ENCODE assay signal across 11 cellular contexts in the genomic region with DNA sequence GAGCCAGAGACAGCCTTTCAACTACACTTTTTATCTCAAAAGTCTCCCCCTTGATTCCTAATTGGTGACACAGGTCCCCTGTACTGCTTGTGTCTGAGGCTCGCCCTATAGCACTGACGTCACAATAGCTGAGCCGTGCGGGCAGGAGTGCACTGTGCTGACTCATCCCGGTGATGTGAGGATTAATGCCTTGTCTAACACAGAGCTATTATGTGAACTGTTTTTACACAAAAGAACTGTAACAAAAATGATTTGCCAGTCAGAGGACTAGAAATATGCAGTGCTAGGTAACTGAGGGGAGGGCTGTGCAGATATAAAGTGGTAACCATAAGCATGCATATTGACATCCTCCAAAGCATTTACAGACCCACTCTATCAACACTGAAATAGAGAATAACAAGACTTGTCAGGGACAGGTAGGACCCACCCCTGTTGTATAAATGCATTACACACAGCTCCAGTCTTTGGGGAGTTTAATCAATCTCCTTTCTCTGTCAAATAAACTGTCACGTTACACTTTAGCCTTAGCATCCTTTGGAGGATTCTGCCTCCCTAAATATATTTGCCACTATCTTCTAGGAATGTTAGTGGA.
DNase-seq lines count a peak whose midpoint lies in the region; ATAC-seq and TF ChIP-seq lines count a peak whose summit lies in the region.
"Had no signal": no experiment of that assay in that cellular context is flagged by ENCODE, and none has a peak within 500 bp of the region (broad histone marks: within the 10 kb centered on the region; RNA-seq: fewer than 3 reads in every experiment).

No MANE protein-coding gene starts in this region.

- H3K27ac Mint-ChIP-seq in activated naive CD8-positive, alpha-beta T cell treated with anti-CD3 and anti-CD28 coated beads, Interleukin-2, amount 50 U/mL, for 24 hours = no peak overlapping the region

- POLR2A ChIA-PET in GM10248 (lab: Yijun Ruan, JAX) = interaction anchor here (0.5 kb wide), 1 partner anchor 90 kb away, joined by 6 read pairs; no protein-coding TSS in a partner anchor

- DNase-seq in Caki2 (ENCODE audit: low read depth) = peak; percentile 70
- peak; percentile 30 for DNase-seq in NB4 (ENCODE audit: low read depth)
- DNase-seq in astrocyte of the hippocampus (ENCODE audit: low read depth, low spot score) = peak; percentile 94
- DNase-seq in medulla oblongata (ENCODE audit: extremely low spot score) = peak; percentile 61
- DNase-seq in activated naive CD8-positive, alpha-beta T cell treated with anti-CD3 and anti-CD28 coated beads, Interleukin-2, amount 50 U/mL, for 24 hours = no peak
- no peak for DNase-seq in GM10248 (ENCODE audit: extremely low spot score)
- DNase-seq in NCI-H2029 treated with DMSO at 0.1 percent for 48 hours (lab: John Stamatoyannopoulos, UW) = no peak
- DNase-seq: activated CD4-positive, CD25-positive, alpha-beta regulatory T cell treated with anti-CD3 and anti-CD28 coated beads, Interleukin-2, amount 50 U/mL, for 72 hours; colonic mucosa; midbrain had no signal

- H3K27me3 Mint-ChIP-seq in activated naive CD8-positive, alpha-beta T cell treated with anti-CD3 and anti-CD28 coated beads, Interleukin-2, amount 50 U/mL, for 24 hours = peaks cover 3% of the 10 kb centered on the region

- no peak overlapping the region for H3K4me3 Mint-ChIP-seq in activated naive CD8-positive, alpha-beta T cell treated with anti-CD3 and anti-CD28 coated beads, Interleukin-2, amount 50 U/mL, for 24 hours

- CTCF ChIA-PET in GM10248 (lab: Yijun Ruan, JAX) = no interaction called here

- in situ Hi-C loops in Caki2 (cut with HindIII; ENCODE audit: low pct_unique_long_range_greater_than_20kb, low sequenced_read_pairs) = no loop called here

- peaks cover 3% of the 10 kb centered on the region for H3K9me3 Mint-ChIP-seq in activated naive CD8-positive, alpha-beta T cell treated with anti-CD3 and anti-CD28 coated beads, Interleukin-2, amount 50 U/mL, for 24 hours

- peaks cover 43% of the 10 kb centered on the region for H3K4me1 Mint-ChIP-seq in activated naive CD8-positive, alpha-beta T cell treated with anti-CD3 and anti-CD28 coated beads, Interleukin-2, amount 50 U/mL, for 24 hours

- TF ChIP-seq POLR2A in NB4 (IDR thresholded peaks at IDR 0.05; ENCODE audit: extremely low read depth, insufficient read length) = no peak

- H3K4me3 ChIP-seq in NB4 (ENCODE audit: low read depth, low read length) = no peak overlapping the region
- H3K4me3 ChIP-seq: colonic mucosa had no signal

- ATAC-seq in HG03280 (IDR thresholded peaks at IDR 0.05; ENCODE audit: unreplicated experiment) = no peak
- ATAC-seq in activated naive CD8-positive, alpha-beta T cell treated with anti-CD3 and anti-CD28 coated beads, Interleukin-2, amount 50 U/mL, for 24 hours = no peak

- TF ChIP-seq CTCF in NB4 (IDR thresholded peaks at IDR 0.05; ENCODE audit: low read depth, low read length) (no peak), GM10248 (IDR thresholded peaks at IDR 0.05; ENCODE audit: control extremely low read depth, extremely low read depth, low read depth, missing control alignments) (no peak)

- peaks cover 2% of the 10 kb centered on the region for H3K36me3 Mint-ChIP-seq in activated naive CD8-positive, alpha-beta T cell treated with anti-CD3 and anti-CD28 coated beads, Interleukin-2, amount 50 U/mL, for 24 hours (ENCODE audit: low read depth)

Comparison
In these comparisons a context has a peak if more than half of its experiments do, and no peak if none do; other contexts are left out.
1. DNase-seq: peak in Caki2 (single experiment), NB4 (single experiment), astrocyte of the hippocampus (single experiment) and medulla oblongata (single experiment); none in activated naive CD8-positive, alpha-beta T cell treated with anti-CD3 and anti-CD28 coated beads, Interleukin-2, amount 50 U/mL, for 24 hours (single experiment), GM10248 (single experiment) and NCI-H2029 treated with DMSO at 0.1 percent for 48 hours (single experiment).